ENCODE assay signal across 14 cellular contexts in genomic region chr4:98627883-98628282, GRCh38. TPM values are rescaled to one million over a fixed set of nuclear protein-coding genes. Genes with fewer than 3 reads are reported as not detected.
A peak's percentile ranks its signal among the peaks of the same experiment; 100 is the strongest.
DNase-seq lines count a peak whose midpoint lies in the region; ATAC-seq, FAIRE-seq and TF ChIP-seq lines count a peak whose summit lies in the region.
"Had no signal": no experiment of that assay in that cellular context is flagged by ENCODE, and none has a peak within 500 bp of the region (broad histone marks: within the 10 kb centered on the region; RNA-seq: fewer than 3 reads in every experiment).

No MANE protein-coding gene starts in this region.

- H3K4me1 Mint-ChIP-seq in type B pancreatic cell (ENCODE audit: unreplicated experiment), result peaks cover 38% of the 10 kb centered on the region

- intact Hi-C loops in endothelial cell of umbilical vein (cut with micrococcal nuclease), result loop anchor here (1.0 to 10.0 kb wide), 5 partner anchors 15 to 777 kb away; no protein-coding TSS in a partner anchor
- intact Hi-C loops in colonic mucosa (cut with DNase I), result no loop called here

- H2AFZ ChIP-seq in endothelial cell of umbilical vein (ENCODE audit: low read depth, low read length), result no peak overlapping the region

- dilution Hi-C loops in endothelial cell of umbilical vein (cut with MboI; ENCODE audit: extremely low pct_ligation_motif_present, low sequenced_read_pairs), result no loop called here

- H3K4me1 ChIP-seq in endothelial cell of umbilical vein (ENCODE audit: control insufficient read depth, extremely low read depth, insufficient read depth, low read length), result peaks cover 45% of the 10 kb centered on the region
- no peaks in the 10 kb centered on the region for H3K4me1 ChIP-seq in colonic mucosa

- CTCF ChIA-PET in BJ (lab: Yijun Ruan, JAX), result interaction anchor here (0.9 to 1.9 kb wide), 4 partner anchors 9 to 160 kb away, joined by 3 to 9 read pairs (median 4); no protein-coding TSS in a partner anchor
- CTCF ChIA-PET in endothelial cell of umbilical vein (lab: Charles Lee), result interaction anchor here (0.9 to 3.7 kb wide), 8 partner anchors 8 to 479 kb away, joined by 3 to 26 read pairs (median 3); partner anchors contain the start of gene TSPAN5

- peaks cover 82% of the 10 kb centered on the region for H3K79me2 ChIP-seq in endothelial cell of umbilical vein (ENCODE audit: control insufficient read depth, insufficient read depth, low read length)

- TF ChIP-seq POLR2A in endothelial cell of umbilical vein (IDR thresholded peaks at IDR 0.05; ENCODE audit: low read depth, low read length), result no peak

- H3K9me1 ChIP-seq in endothelial cell of umbilical vein (replicated peaks; ENCODE audit: control insufficient read depth, extremely low read depth, insufficient read depth, low read length), result no peaks in the 10 kb centered on the region

- H3K4me2 ChIP-seq in endothelial cell of umbilical vein (ENCODE audit: insufficient read depth, low read length), result peak overlapping the region; percentile 86

- DNase-seq in BJ (ENCODE audit: low read depth) (peak; percentile 70), OCI-M1 (lab: John Stamatoyannopoulos, UW) (peak; percentile 3), endothelial cell of umbilical vein (ENCODE audit: low read depth, low spot score) (peak; percentile 64), lung microvascular endothelial cell (ENCODE audit: low read depth in 2 of 2) (peak; percentile 45 to 55), colonic mucosa (no peak), type B pancreatic cell (ENCODE audit: extremely low spot score, unreplicated experiment) (no peak)
- no peak for DNase-seq in effector CD8-positive, alpha-beta T cell (lab: John Stamatoyannopoulos, UW)
- DNase-seq: activated CD8-positive, alpha-beta T cell treated with anti-CD3 and anti-CD28 coated beads for 36 hours; foreskin melanocyte; Karpas-422; NCI-H510A treated with DMSO at 0.1 percent for 48 hours had no signal

- H3K27me3 ChIP-seq in BJ (ENCODE audit: control insufficient read depth, insufficient read depth, low read length), result no peaks in the 10 kb centered on the region
- no peaks in the 10 kb centered on the region for H3K27me3 ChIP-seq in endothelial cell of umbilical vein (ENCODE audit: control insufficient read depth in 2 of 2, insufficient read depth in 2 of 2, low read length in 2 of 2)
- H3K27me3 ChIP-seq in colonic mucosa, result no peaks in the 10 kb centered on the region

- H3K27ac ChIP-seq in endothelial cell of umbilical vein (ENCODE audit: insufficient read depth, low read depth, low read length) (peak overlapping the region; percentile 74), colonic mucosa (no peak overlapping the region)

- FAIRE-seq in endothelial cell of umbilical vein (lab: Jason Lieb, UNC), result no peak

- no TSS peak for BruUV-seq in endothelial cell of umbilical vein (replicated peaks; lab: Mats Ljungman, UMichigan)

- no peak for ATAC-seq in GM18907 (IDR thresholded peaks at IDR 0.05; ENCODE audit: unreplicated experiment)
- ATAC-seq: activated CD8-positive, alpha-beta T cell treated with anti-CD3 and anti-CD28 coated beads for 36 hours; activated naive CD4-positive, alpha-beta T cell treated with anti-CD3 and anti-CD28 coated beads, Interleukin-2, amount 50 U/mL, for 72 hours had no signal

- POLR2A ChIA-PET in BJ (lab: Charles Lee), result no interaction called here
- POLR2A ChIA-PET in endothelial cell of umbilical vein (lab: Charles Lee), result interaction anchor here (0.6 kb wide), 1 partner anchor 20 kb away, joined by 3 read pairs; no protein-coding TSS in a partner anchor

- no peaks in the 10 kb centered on the region for H3K9me3 ChIP-seq in endothelial cell of umbilical vein (replicated peaks; ENCODE audit: control insufficient read depth, insufficient read depth, low read length)
- no peaks in the 10 kb centered on the region for H3K9me3 ChIP-seq in colonic mucosa

- H3K36me3 ChIP-seq in BJ (ENCODE audit: control insufficient read depth, insufficient read depth, low read length) (no peaks in the 10 kb centered on the region), endothelial cell of umbilical vein (ENCODE audit: control insufficient read depth in 2 of 2, extremely low read depth in 1 of 2, insufficient read depth in 2 of 2, low read length in 2 of 2) (peaks cover 0 to 3% of the 10 kb centered on the region in 2 experiments), colonic mucosa (no peaks in the 10 kb centered on the region)

- H3K4me3 ChIP-seq in BJ (ENCODE audit: low read depth, low read length), result no peak overlapping the region
- H3K4me3 ChIP-seq in endothelial cell of umbilical vein (replicated peaks in 1 of 3; ENCODE audit: insufficient read depth in 1 of 3, low read depth in 1 of 3, low read length in 3 of 3), result no peak overlapping the region
- H3K4me3 ChIP-seq in colonic mucosa, result no peak overlapping the region

- no peaks in the 10 kb centered on the region for H3K27me3 Mint-ChIP-seq in type B pancreatic cell
- H3K27me3 Mint-ChIP-seq: activated CD8-positive, alpha-beta T cell treated with anti-CD3 and anti-CD28 coated beads for 36 hours; memory B cell had no signal

- H3K9ac ChIP-seq in endothelial cell of umbilical vein (replicated peaks; ENCODE audit: extremely low read depth, insufficient read depth, low read length), result no peak overlapping the region
- H3K9ac ChIP-seq in colonic mucosa (ENCODE audit: low read depth in 2 of 2, low read length in 2 of 2), result no peak overlapping the region

- H3K9me3 Mint-ChIP-seq in type B pancreatic cell, result peaks cover 5% of the 10 kb centered on the region
- H3K9me3 Mint-ChIP-seq: activated CD8-positive, alpha-beta T cell treated with anti-CD3 and anti-CD28 coated beads for 36 hours; activated naive CD4-positive, alpha-beta T cell treated with anti-CD3 and anti-CD28 coated beads, Interleukin-2, amount 50 U/mL, for 72 hours; memory B cell had no signal

- no peak overlapping the region for H3K4me3 Mint-ChIP-seq in type B pancreatic cell
- H3K4me3 Mint-ChIP-seq: activated CD8-positive, alpha-beta T cell treated with anti-CD3 and anti-CD28 coated beads for 36 hours; memory B cell had no signal

- H3K27ac Mint-ChIP-seq in type B pancreatic cell, result no peak overlapping the region
- H3K27ac Mint-ChIP-seq: activated CD8-positive, alpha-beta T cell treated with anti-CD3 and anti-CD28 coated beads for 36 hours; memory B cell had no signal

- peaks cover 9% of the 10 kb centered on the region for H3K36me3 Mint-ChIP-seq in type B pancreatic cell
- H3K36me3 Mint-ChIP-seq: activated naive CD4-positive, alpha-beta T cell treated with anti-CD3 and anti-CD28 coated beads, Interleukin-2, amount 50 U/mL, for 72 hours had no signal

- H4K20me1 ChIP-seq in endothelial cell of umbilical vein (replicated peaks; ENCODE audit: control insufficient read depth, extremely low read depth, insufficient read depth, low read length), result no peaks in the 10 kb centered on the region

- no peak for TF ChIP-seq CTCF in BJ (IDR thresholded peaks at IDR 0.05; ENCODE audit: insufficient read depth, low read depth, low read length)
- TF ChIP-seq CTCF in endothelial cell of umbilical vein (IDR thresholded peaks at IDR 0.05; ENCODE audit: extremely low read depth in 1 of 2, insufficient read depth in 1 of 2, low read depth in 1 of 2, low read length in 2 of 2), result no peak
- no peak for TF ChIP-seq CTCF in colonic mucosa (IDR thresholded peaks at IDR 0.05)
- no peak for TF ChIP-seq CTCF in type B pancreatic cell (conservative IDR thresholded peaks at IDR 0.05)

TF ChIP-seq in endothelial cell of umbilical vein, 7 proteins besides CTCF, POLR2A, EP300 and RAD21:
- TF ChIP-seq JUN (IDR thresholded peaks at IDR 0.05; ENCODE audit: borderline replicate concordance, insufficient read depth, insufficient read length, low read depth), result no peak
- TF ChIP-seq MYC (IDR thresholded peaks at IDR 0.05; ENCODE audit: low read depth, low read length), result no peak
- TF ChIP-seq POLR2AphosphoS5 (IDR thresholded peaks at IDR 0.05; ENCODE audit: insufficient read depth, low read depth, low read length), result no peak
- no peak for TF ChIP-seq GATA2 (IDR thresholded peaks at IDR 0.05; ENCODE audit: insufficient read depth, insufficient read length, low read depth, low read length)
- no peak for TF ChIP-seq MAX (IDR thresholded peaks at IDR 0.05; ENCODE audit: insufficient read depth, insufficient read length)
- TF ChIP-seq EZH2 (IDR thresholded peaks at IDR 0.05; ENCODE audit: borderline replicate concordance, low read depth, low read length, severe bottlenecking), result no peak
- TF ChIP-seq FOS (IDR thresholded peaks at IDR 0.05; ENCODE audit: borderline replicate concordance, insufficient read depth, low read length), result no peak

RNA-seq across cellular contexts. Expression of gene TSPAN5, which starts 30.5 kb away (rescaled TPM):
- polyA plus RNA-seq in BJ (2011; rRNA removed) (74.5 and 96.5 TPM in 2 replicates), endothelial cell of umbilical vein (46.4 and 50.2 TPM in 2 replicates)
- polyA minus RNA-seq in BJ (2011; rRNA and poly(A)+ RNA removed), result 34.6 and 39.1 TPM in 2 replicates
- total RNA-seq in endothelial cell of umbilical vein (37.6 and 45.1 TPM in 2 replicates), lung microvascular endothelial cell (74.3 and 83.9 TPM in 2 replicates), colonic mucosa (1 to 10 TPM; 5.3 to 5.6 TPM), type B pancreatic cell (ENCODE audit: low replicate concordance) (26.9 and 33.8 TPM in 2 replicates)
- 42.9 and 44.5 TPM in 2 replicates for polyA plus RNA-seq in endothelial cell of umbilical vein (2011; cell fraction: cytosol; rRNA removed)
- polyA plus RNA-seq in endothelial cell of umbilical vein (2011; cell fraction: nucleus; rRNA removed), result 47.0 and 49.7 TPM in 2 replicates
- polyA plus RNA-seq in endothelial cell of umbilical vein (2012), result 35.5 and 51.3 TPM in 2 replicates
- polyA minus RNA-seq in endothelial cell of umbilical vein, result 63.5 and 64.3 TPM in 2 replicates
- not detected for polyA minus RNA-seq in endothelial cell of umbilical vein (2011; cell fraction: cytosol; rRNA and poly(A)+ RNA removed)
- polyA minus RNA-seq in endothelial cell of umbilical vein (2011; cell fraction: nucleus; rRNA and poly(A)+ RNA removed), result 41.3 and 46.2 TPM in 2 replicates

Comparison
In these comparisons a context has a peak if more than half of its experiments do, and no peak if none do; other contexts are left out.
1. DNase-seq: peak in BJ (single experiment), OCI-M1 (single experiment), endothelial cell of umbilical vein (single experiment) and lung microvascular endothelial cell (2 of 2); none in colonic mucosa (single experiment), type B pancreatic cell (single experiment) and effector CD8-positive, alpha-beta T cell (single experiment).